Comparison of ENCODE assay signal across 1 cellular context in the genomic region with DNA sequence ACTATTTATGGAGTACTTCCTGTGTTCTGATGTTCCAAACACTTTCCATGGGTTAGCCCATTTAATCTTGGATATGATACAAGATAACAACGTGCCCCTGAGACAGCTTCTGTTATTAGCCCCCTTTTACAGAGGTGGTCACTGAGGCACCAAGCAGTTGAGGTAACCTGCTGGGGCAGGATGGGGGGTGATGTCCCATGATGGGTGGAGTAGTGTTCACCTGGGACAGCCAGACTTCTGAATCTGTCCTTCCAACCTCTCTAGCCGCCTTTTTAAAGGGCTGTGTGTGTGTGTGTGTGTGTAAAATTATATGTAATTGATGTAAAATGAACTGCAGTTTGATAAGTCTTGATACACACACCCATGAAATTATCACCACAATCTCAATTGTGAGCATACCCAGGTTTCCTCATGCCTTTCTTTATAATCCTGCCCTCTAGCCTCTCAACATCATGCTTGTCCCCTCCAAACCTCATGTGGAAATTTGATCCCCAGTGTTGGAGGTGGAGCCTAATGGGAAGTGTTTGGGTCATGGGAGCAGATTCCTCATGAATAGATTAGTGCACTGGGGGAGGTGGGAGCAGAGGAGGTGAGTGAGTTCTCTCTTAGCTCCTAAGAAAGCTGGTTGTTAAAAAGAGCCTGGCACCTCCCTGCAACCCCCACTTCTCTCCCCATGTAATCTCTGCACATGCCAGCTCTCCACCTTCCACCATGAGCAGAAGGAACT.
TF ChIP-seq lines count a peak whose summit lies in the region.

No MANE protein-coding gene starts in this region.

TF ChIP-seq in HEK293, 187 proteins besides CTCF, POLR2A, EP300 and RAD21 (continued from another document):
- TF ChIP-seq, protein P1, sequence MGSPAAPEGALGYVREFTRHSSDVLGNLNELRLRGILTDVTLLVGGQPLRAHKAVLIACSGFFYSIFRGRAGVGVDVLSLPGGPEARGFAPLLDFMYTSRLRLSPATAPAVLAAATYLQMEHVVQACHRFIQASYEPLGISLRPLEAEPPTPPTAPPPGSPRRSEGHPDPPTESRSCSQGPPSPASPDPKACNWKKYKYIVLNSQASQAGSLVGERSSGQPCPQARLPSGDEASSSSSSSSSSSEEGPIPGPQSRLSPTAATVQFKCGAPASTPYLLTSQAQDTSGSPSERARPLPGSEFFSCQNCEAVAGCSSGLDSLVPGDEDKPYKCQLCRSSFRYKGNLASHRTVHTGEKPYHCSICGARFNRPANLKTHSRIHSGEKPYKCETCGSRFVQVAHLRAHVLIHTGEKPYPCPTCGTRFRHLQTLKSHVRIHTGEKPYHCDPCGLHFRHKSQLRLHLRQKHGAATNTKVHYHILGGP (tag by site-specific recombination; IDR thresholded peaks at IDR 0.05): no peak
- TF ChIP-seq ZNF423 (tag by site-specific recombination; IDR thresholded peaks at IDR 0.05) (no peak), ZNF433 (tag by site-specific recombination; IDR thresholded peaks at IDR 0.05; ENCODE audit: low read depth) (no peak), ZNF558 (tag by site-specific recombination; IDR thresholded peaks at IDR 0.05) (no peak), ZNF184 (tag by site-specific recombination; IDR thresholded peaks at IDR 0.05) (no peak), ZNF677 (tag by site-specific recombination; IDR thresholded peaks at IDR 0.05) (no peak), ZNF302 (tag by site-specific recombination; IDR thresholded peaks at IDR 0.05; ENCODE audit: low read depth) (no peak), ZNF514 (tag by site-specific recombination; IDR thresholded peaks at IDR 0.05) (no peak), ZBTB7A (tag by site-specific recombination; IDR thresholded peaks at IDR 0.05; ENCODE audit: low read depth) (no peak), TCF7L2 (IDR thresholded peaks at IDR 0.05; ENCODE audit: borderline replicate concordance, low read depth, low read length) (no peak), SP3 (tag by site-specific recombination; IDR thresholded peaks at IDR 0.05) (no peak), ZNF292 (tag by site-specific recombination; IDR thresholded peaks at IDR 0.05; ENCODE audit: borderline replicate concordance, low read depth) (no peak), ZNF473 (tag by site-specific recombination; IDR thresholded peaks at IDR 0.05) (no peak), ZNF777 (tag by site-specific recombination; IDR thresholded peaks at IDR 0.05; ENCODE audit: borderline replicate concordance) (no peak), KLF9 (tag by site-specific recombination; IDR thresholded peaks at IDR 0.05; ENCODE audit: low read depth) (no peak), RBAK (tag by site-specific recombination; IDR thresholded peaks at IDR 0.05) (no peak), ZSCAN30 (tag by site-specific recombination; IDR thresholded peaks at IDR 0.05) (no peak), ZNF629 (tag by site-specific recombination; IDR thresholded peaks at IDR 0.05) (peak; percentile 20; the same call in 1 of the 2 replicates), ZNF555 (tag by site-specific recombination; conservative IDR thresholded peaks at IDR 0.05) (no peak), ZNF776 (tag by site-specific recombination; IDR thresholded peaks at IDR 0.05; ENCODE audit: borderline replicate concordance) (no peak), ZNF221 (tag by site-specific recombination; IDR thresholded peaks at IDR 0.05; ENCODE audit: borderline replicate concordance) (no peak), SP7 (tag by site-specific recombination; IDR thresholded peaks at IDR 0.05) (no peak), ZIC2 (tag by site-specific recombination; IDR thresholded peaks at IDR 0.05) (no peak), ZNF19 (tag by site-specific recombination; IDR thresholded peaks at IDR 0.05; ENCODE audit: low read depth) (no peak), ZNF785 (tag by site-specific recombination; IDR thresholded peaks at IDR 0.05) (no peak), GLIS1 (tag by site-specific recombination; IDR thresholded peaks at IDR 0.05) (peak; percentile 43; the same call in 1 of the 2 replicates), ZBTB1 (tag by site-specific recombination; IDR thresholded peaks at IDR 0.05) (no peak), ZNF768 (tag by site-specific recombination; IDR thresholded peaks at IDR 0.05) (no peak), ZNF701 (tag by site-specific recombination; IDR thresholded peaks at IDR 0.05) (no peak), ZNF521 (tag by site-specific recombination; IDR thresholded peaks at IDR 0.05) (no peak), ZNF544 (tag by site-specific recombination; IDR thresholded peaks at IDR 0.05) (no peak)
- TF ChIP-seq, protein P2, sequence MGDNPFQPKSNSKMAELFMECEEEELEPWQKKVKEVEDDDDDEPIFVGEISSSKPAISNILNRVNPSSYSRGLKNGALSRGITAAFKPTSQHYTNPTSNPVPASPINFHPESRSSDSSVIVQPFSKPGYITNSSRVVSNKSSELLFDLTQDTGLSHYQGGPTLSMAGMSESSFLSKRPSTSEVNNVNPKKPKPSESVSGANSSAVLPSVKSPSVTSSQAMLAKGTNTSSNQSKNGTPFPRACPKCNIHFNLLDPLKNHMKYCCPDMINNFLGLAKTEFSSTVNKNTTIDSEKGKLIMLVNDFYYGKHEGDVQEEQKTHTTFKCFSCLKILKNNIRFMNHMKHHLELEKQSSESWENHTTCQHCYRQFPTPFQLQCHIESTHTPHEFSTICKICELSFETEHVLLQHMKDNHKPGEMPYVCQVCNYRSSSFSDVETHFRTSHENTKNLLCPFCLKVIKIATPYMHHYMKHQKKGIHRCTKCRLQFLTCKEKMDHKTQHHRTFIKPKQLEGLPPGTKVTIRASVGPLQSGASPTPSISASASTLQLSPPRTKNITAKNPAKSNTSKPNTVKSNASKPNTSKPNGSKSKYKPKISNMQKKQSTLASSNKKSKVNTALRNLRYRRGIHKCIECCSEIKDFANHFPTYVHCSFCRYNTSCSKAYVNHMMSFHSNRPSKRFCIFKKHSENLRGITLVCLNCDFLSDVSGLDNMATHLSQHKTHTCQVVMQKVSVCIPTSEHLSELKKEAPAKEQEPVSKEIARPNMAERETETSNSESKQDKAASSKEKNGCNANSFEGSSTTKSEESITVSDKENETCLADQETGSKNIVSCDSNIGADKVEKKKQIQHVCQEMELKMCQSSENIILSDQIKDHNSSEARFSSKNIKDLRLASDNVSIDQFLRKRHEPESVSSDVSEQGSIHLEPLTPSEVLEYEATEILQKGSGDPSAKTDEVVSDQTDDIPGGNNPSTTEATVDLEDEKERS (tag by site-specific recombination; IDR thresholded peaks at IDR 0.05): no peak
- TF ChIP-seq, protein P3, sequence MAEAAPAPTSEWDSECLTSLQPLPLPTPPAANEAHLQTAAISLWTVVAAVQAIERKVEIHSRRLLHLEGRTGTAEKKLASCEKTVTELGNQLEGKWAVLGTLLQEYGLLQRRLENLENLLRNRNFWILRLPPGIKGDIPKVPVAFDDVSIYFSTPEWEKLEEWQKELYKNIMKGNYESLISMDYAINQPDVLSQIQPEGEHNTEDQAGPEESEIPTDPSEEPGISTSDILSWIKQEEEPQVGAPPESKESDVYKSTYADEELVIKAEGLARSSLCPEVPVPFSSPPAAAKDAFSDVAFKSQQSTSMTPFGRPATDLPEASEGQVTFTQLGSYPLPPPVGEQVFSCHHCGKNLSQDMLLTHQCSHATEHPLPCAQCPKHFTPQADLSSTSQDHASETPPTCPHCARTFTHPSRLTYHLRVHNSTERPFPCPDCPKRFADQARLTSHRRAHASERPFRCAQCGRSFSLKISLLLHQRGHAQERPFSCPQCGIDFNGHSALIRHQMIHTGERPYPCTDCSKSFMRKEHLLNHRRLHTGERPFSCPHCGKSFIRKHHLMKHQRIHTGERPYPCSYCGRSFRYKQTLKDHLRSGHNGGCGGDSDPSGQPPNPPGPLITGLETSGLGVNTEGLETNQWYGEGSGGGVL (tag by site-specific recombination; IDR thresholded peaks at IDR 0.05): peak; percentile 33; the same call in 1 of the 2 replicates
- TF ChIP-seq, protein P4, sequence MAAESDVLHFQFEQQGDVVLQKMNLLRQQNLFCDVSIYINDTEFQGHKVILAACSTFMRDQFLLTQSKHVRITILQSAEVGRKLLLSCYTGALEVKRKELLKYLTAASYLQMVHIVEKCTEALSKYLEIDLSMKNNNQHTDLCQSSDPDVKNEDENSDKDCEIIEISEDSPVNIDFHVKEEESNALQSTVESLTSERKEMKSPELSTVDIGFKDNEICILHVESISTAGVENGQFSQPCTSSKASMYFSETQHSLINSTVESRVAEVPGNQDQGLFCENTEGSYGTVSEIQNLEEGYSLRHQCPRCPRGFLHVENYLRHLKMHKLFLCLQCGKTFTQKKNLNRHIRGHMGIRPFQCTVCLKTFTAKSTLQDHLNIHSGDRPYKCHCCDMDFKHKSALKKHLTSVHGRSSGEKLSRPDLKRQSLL (tag by site-specific recombination; IDR thresholded peaks at IDR 0.05): no peak
- TF ChIP-seq, protein P5, sequence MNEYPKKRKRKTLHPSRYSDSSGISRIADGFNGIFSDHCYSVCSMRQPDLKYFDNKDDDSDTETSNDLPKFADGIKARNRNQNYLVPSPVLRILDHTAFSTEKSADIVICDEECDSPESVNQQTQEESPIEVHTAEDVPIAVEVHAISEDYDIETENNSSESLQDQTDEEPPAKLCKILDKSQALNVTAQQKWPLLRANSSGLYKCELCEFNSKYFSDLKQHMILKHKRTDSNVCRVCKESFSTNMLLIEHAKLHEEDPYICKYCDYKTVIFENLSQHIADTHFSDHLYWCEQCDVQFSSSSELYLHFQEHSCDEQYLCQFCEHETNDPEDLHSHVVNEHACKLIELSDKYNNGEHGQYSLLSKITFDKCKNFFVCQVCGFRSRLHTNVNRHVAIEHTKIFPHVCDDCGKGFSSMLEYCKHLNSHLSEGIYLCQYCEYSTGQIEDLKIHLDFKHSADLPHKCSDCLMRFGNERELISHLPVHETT (tag by site-specific recombination; IDR thresholded peaks at IDR 0.05): no peak
- TF ChIP-seq, protein P6, sequence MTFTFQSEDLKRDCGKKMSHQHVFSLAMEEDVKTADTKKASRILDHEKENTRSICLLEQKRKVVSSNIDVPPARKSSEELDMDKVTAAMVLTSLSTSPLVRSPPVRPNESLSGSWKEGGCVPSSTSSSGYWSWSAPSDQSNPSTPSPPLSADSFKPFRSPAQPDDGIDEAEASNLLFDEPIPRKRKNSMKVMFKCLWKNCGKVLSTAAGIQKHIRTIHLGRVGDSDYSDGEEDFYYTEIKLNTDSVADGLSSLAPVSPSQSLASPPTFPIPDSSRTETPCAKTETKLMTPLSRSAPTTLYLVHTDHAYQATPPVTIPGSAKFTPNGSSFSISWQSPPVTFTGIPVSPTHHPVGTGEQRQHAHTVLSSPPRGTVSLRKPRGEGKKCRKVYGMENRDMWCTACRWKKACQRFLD (tag by site-specific recombination; IDR thresholded peaks at IDR 0.05): no peak
- TF ChIP-seq, protein P7, sequence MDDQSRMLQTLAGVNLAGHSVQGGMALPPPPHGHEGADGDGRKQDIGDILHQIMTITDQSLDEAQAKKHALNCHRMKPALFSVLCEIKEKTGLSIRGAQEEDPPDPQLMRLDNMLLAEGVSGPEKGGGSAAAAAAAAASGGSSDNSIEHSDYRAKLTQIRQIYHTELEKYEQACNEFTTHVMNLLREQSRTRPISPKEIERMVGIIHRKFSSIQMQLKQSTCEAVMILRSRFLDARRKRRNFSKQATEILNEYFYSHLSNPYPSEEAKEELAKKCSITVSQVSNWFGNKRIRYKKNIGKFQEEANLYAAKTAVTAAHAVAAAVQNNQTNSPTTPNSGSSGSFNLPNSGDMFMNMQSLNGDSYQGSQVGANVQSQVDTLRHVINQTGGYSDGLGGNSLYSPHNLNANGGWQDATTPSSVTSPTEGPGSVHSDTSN (CRISPR knock-in tag; IDR thresholded peaks at IDR 0.05): no peak
